In genomic region chr2:18519991-18520604, GRCh38 we compare ENCODE assay signal across 8 cellular contexts. TPM values are rescaled to one million over a fixed set of nuclear protein-coding genes. Genes with fewer than 3 reads are reported as not detected.
DNase-seq lines count a peak whose midpoint lies in the region; ATAC-seq and TF ChIP-seq lines count a peak whose summit lies in the region.

No MANE protein-coding gene starts in this region.

- H3K4me3 Mint-ChIP-seq in stimulated activated naive CD8-positive, alpha-beta T cell treated with anti-CD3 and anti-CD28 coated beads, Interleukin-15, amount 100 ng/mL, for 72 hours = no peak overlapping the region
- H3K4me3 Mint-ChIP-seq in glutamatergic neuron (ENCODE audit: unreplicated experiment) = no peak overlapping the region

- H3K4me1 Mint-ChIP-seq in stimulated activated naive CD8-positive, alpha-beta T cell treated with anti-CD3 and anti-CD28 coated beads, Interleukin-15, amount 100 ng/mL, for 72 hours = no peaks in the 10 kb centered on the region
- H3K4me1 Mint-ChIP-seq in glutamatergic neuron (ENCODE audit: low read depth, unreplicated experiment) = no peaks in the 10 kb centered on the region

- H2AFZ ChIP-seq in hepatocyte = no peak overlapping the region

- peaks cover 47% of the 10 kb centered on the region for H3K4me1 ChIP-seq in hepatocyte (ENCODE audit: insufficient read depth)

- no peaks in the 10 kb centered on the region for H3K27me3 ChIP-seq in hepatocyte

- H3K9me2 ChIP-seq in hepatocyte (replicated peaks; ENCODE audit: insufficient read depth) = no peaks in the 10 kb centered on the region

- no peaks in the 10 kb centered on the region for H3K36me3 ChIP-seq in hepatocyte (replicated peaks; ENCODE audit: insufficient read depth, low read depth)

- no peak for TF ChIP-seq CTCF in hepatocyte (IDR thresholded peaks at IDR 0.05; ENCODE audit: poor library complexity)
- no peak for TF ChIP-seq CTCF in glutamatergic neuron (IDR thresholded peaks at IDR 0.05; ENCODE audit: partially characterized antibody, unreplicated experiment)

- H4K20me1 ChIP-seq in hepatocyte (ENCODE audit: insufficient read depth, poor library complexity, severe bottlenecking) = no peaks in the 10 kb centered on the region

- DNase-seq in stimulated activated naive CD8-positive, alpha-beta T cell treated with anti-CD3 and anti-CD28 coated beads, Interleukin-15, amount 100 ng/mL, for 72 hours = no peak
- no peak for DNase-seq in stimulated activated naive CD8-positive, alpha-beta T cell treated with anti-CD3 and anti-CD28 coated beads, Interleukin-15, Interleukin-2, amounts not matched to agents 100 U/mL and 50 U/mL, for 24 hours
- DNase-seq in hepatocyte (ENCODE audit: low spot score) (peak; percentile 41), glutamatergic neuron (no peak), T-helper 9 cell (no peak)
- no peak for DNase-seq in activated naive CD4-positive, alpha-beta T cell treated with anti-CD3 and anti-CD28 coated beads, Interleukin-2, amount 50 U/mL, for 16 hours
- DNase-seq in stimulated activated CD4-positive, alpha-beta T cell treated with anti-CD3 and anti-CD28 coated beads, Interleukin-1b, Interleukin-23, amount 100 ng/mL, for 48 hours = no peak

- ATAC-seq in stimulated activated naive CD8-positive, alpha-beta T cell treated with anti-CD3 and anti-CD28 coated beads, Interleukin-15, amount 100 ng/mL, for 72 hours = peak; percentile 7
- no peak for ATAC-seq in stimulated activated naive CD8-positive, alpha-beta T cell treated with anti-CD3 and anti-CD28 coated beads, Interleukin-15, Interleukin-2, amounts not matched to agents 100 U/mL and 50 U/mL, for 24 hours
- peak; percentile 22 for ATAC-seq in HG03439 (IDR thresholded peaks at IDR 0.05; ENCODE audit: unreplicated experiment)

- no peaks in the 10 kb centered on the region for H3K9me3 Mint-ChIP-seq in stimulated activated naive CD8-positive, alpha-beta T cell treated with anti-CD3 and anti-CD28 coated beads, Interleukin-15, amount 100 ng/mL, for 72 hours
- no peaks in the 10 kb centered on the region for H3K9me3 Mint-ChIP-seq in glutamatergic neuron (ENCODE audit: unreplicated experiment)

- H3K79me2 ChIP-seq in hepatocyte = no peaks in the 10 kb centered on the region

- H3K27me3 Mint-ChIP-seq in stimulated activated naive CD8-positive, alpha-beta T cell treated with anti-CD3 and anti-CD28 coated beads, Interleukin-15, amount 100 ng/mL, for 72 hours = peaks cover 34% of the 10 kb centered on the region
- peaks cover 4% of the 10 kb centered on the region for H3K27me3 Mint-ChIP-seq in glutamatergic neuron (ENCODE audit: unreplicated experiment)

- no peak overlapping the region for H3K27ac Mint-ChIP-seq in stimulated activated naive CD8-positive, alpha-beta T cell treated with anti-CD3 and anti-CD28 coated beads, Interleukin-15, amount 100 ng/mL, for 72 hours
- H3K27ac Mint-ChIP-seq in glutamatergic neuron (ENCODE audit: unreplicated experiment) = no peak overlapping the region

- peak overlapping the region; percentile 50 for H3K27ac ChIP-seq in hepatocyte

- no peaks in the 10 kb centered on the region for H3K9me3 ChIP-seq in hepatocyte (ENCODE audit: low read depth)

- H3K4me2 ChIP-seq in hepatocyte = peak overlapping the region; percentile 23

- WGBS in hepatocyte (ENCODE audit: low lambda C conversion rate, missing lambda C conversion rate) = 46% methylated on average over 9 of the region's 9 CpGs

- H3K36me3 Mint-ChIP-seq in glutamatergic neuron (ENCODE audit: unreplicated experiment) = no peaks in the 10 kb centered on the region

- H3K4me3 ChIP-seq in hepatocyte = no peak overlapping the region

RNA-seq across cellular contexts. Expression of gene RDH14, which starts 40.4 kb away (rescaled TPM):
- total RNA-seq in hepatocyte (39.5 and 46.5 TPM in 2 replicates), glutamatergic neuron (ENCODE audit: unreplicated experiment) (9.1 TPM)
- 38.2 and 49.3 TPM in 2 replicates for polyA plus RNA-seq in hepatocyte
